8 cellular contexts compared by ENCODE assay signal in genomic region chr12:70849265-70849960, GRCh38.
DNase-seq lines count a peak whose midpoint lies in the region; ATAC-seq and TF ChIP-seq lines count a peak whose summit lies in the region.

No MANE protein-coding gene starts in this region.

- intact Hi-C loops in ascending aorta (cut with DNase I), result loop anchor here (1.0 kb wide), 1 partner anchor 116 kb away; no protein-coding TSS in a partner anchor

- peak; percentile 42; the same call in 1 of the 2 replicates for TF ChIP-seq CTCF in BJ (IDR thresholded peaks at IDR 0.05; ENCODE audit: insufficient read depth, low read depth, low read length)
- TF ChIP-seq CTCF in HEK293 (tag by site-specific recombination; IDR thresholded peaks at IDR 0.05), result no peak
- TF ChIP-seq CTCF in ascending aorta (IDR thresholded peaks at IDR 0.05), result peak in 2 of 3 experiments; percentile 26 to 39
- peak; percentile 32 for TF ChIP-seq CTCF in liver (IDR thresholded peaks at IDR 0.05; ENCODE audit: low read depth, low read length, missing input control)

- no peak overlapping the region for H3K9ac ChIP-seq in liver (ENCODE audit: low read depth in 1 of 2, low read length in 2 of 2)

- no peak overlapping the region for H3K27ac ChIP-seq in HEK293 (ENCODE audit: extremely low read depth, low read depth, low read length)
- H3K27ac ChIP-seq in ascending aorta, result no peak overlapping the region
- H3K27ac ChIP-seq in liver (ENCODE audit: low read depth in 1 of 2, low read length in 2 of 2), result no peak overlapping the region
- H3K27ac ChIP-seq in effector memory CD4-positive, alpha-beta T cell (ENCODE audit: insufficient read depth, low read length, poor library complexity, severe bottlenecking), result no peak overlapping the region

- H3K9me3 ChIP-seq in HEK293 (ENCODE audit: control insufficient read depth, insufficient read depth, low read depth, low read length) (no peaks in the 10 kb centered on the region), ascending aorta (no peaks in the 10 kb centered on the region), liver (ENCODE audit: control insufficient read depth in 4 of 4, low read length in 3 of 4) (no peaks in the 10 kb centered on the region)
- H3K9me3 ChIP-seq in effector memory CD4-positive, alpha-beta T cell (ENCODE audit: control insufficient read depth, low read length), result no peaks in the 10 kb centered on the region

- TF ChIP-seq RAD21 in liver (IDR thresholded peaks at IDR 0.05), result peak; percentile 63 to 71

- 44% methylated on average over 3 of the region's 3 CpGs for WGBS in liver

- ATAC-seq in GM19452 (IDR thresholded peaks at IDR 0.05; ENCODE audit: unreplicated experiment) (no peak), HG03457 (IDR thresholded peaks at IDR 0.05; ENCODE audit: unreplicated experiment) (no peak), GM21526 (IDR thresholded peaks at IDR 0.05; ENCODE audit: low FRiP score, unreplicated experiment) (no peak)

- CTCF ChIA-PET in BJ (lab: Yijun Ruan, JAX), result interaction anchor here (0.6 to 2.7 kb wide), 10 partner anchors 9 to 1026 kb away, joined by 3 to 25 read pairs (median 4); no protein-coding TSS in a partner anchor
- CTCF ChIA-PET in HEK293 (lab: Yijun Ruan, JAX), result interaction anchor here (0.6 to 2.6 kb wide), 26 partner anchors 9 to 1819 kb away, joined by 3 to 12 read pairs (median 3); no protein-coding TSS in a partner anchor

- no peaks in the 10 kb centered on the region for H3K27me3 ChIP-seq in BJ (ENCODE audit: control insufficient read depth, insufficient read depth, low read length)
- no peaks in the 10 kb centered on the region for H3K27me3 ChIP-seq in ascending aorta
- no peaks in the 10 kb centered on the region for H3K27me3 ChIP-seq in liver (ENCODE audit: control insufficient read depth in 4 of 4, insufficient read depth in 4 of 4, low read length in 3 of 4)
- H3K27me3 ChIP-seq in effector memory CD4-positive, alpha-beta T cell (replicated peaks; ENCODE audit: control insufficient read depth, insufficient read depth, low read length, poor library complexity, severe bottlenecking), result no peaks in the 10 kb centered on the region

- DNase-seq in BJ (ENCODE audit: low read depth), result no peak
- no peak for DNase-seq in ascending aorta (ENCODE audit: low spot score in 2 of 2)
- DNase-seq in effector memory CD4-positive, alpha-beta T cell, result no peak

- no peaks in the 10 kb centered on the region for H3K36me3 ChIP-seq in BJ (ENCODE audit: control insufficient read depth, insufficient read depth, low read length)
- no peaks in the 10 kb centered on the region for H3K36me3 ChIP-seq in HEK293 (ENCODE audit: control insufficient read depth in 2 of 2, insufficient read depth in 1 of 2, low read length in 2 of 2)
- H3K36me3 ChIP-seq in ascending aorta, result no peaks in the 10 kb centered on the region
- no peaks in the 10 kb centered on the region for H3K36me3 ChIP-seq in liver (ENCODE audit: control insufficient read depth in 4 of 4, insufficient read depth in 3 of 4, low read depth in 1 of 4, low read length in 3 of 4)
- no peaks in the 10 kb centered on the region for H3K36me3 ChIP-seq in effector memory CD4-positive, alpha-beta T cell (ENCODE audit: control insufficient read depth, insufficient read depth, low read length)

- H3K4me3 ChIP-seq in BJ (ENCODE audit: low read depth, low read length), result no peak overlapping the region
- no peak overlapping the region for H3K4me3 ChIP-seq in HEK293 (ENCODE audit: low read depth, low read length)
- H3K4me3 ChIP-seq in ascending aorta, result no peak overlapping the region
- no peak overlapping the region for H3K4me3 ChIP-seq in liver (ENCODE audit: low read depth in 1 of 3, low read length in 3 of 3)
- H3K4me3 ChIP-seq in effector memory CD4-positive, alpha-beta T cell (ENCODE audit: insufficient read depth, low read depth, low read length, poor library complexity, severe bottlenecking), result no peak overlapping the region

- POLR2A ChIA-PET in BJ (lab: Charles Lee) (no interaction called here), HEK293 (lab: Yijun Ruan, JAX) (no interaction called here)

- H3K4me1 ChIP-seq in HEK293 (ENCODE audit: control insufficient read depth, insufficient read depth, low read length) (no peaks in the 10 kb centered on the region), ascending aorta (peaks cover 0 to 2% of the 10 kb centered on the region in 2 donors), liver (ENCODE audit: control insufficient read depth in 4 of 4, insufficient read depth in 4 of 4, low read length in 3 of 4) (peaks cover 4 to 16% (median 7%) of the 10 kb centered on the region in 4 donors)
- H3K4me1 ChIP-seq in effector memory CD4-positive, alpha-beta T cell (ENCODE audit: control insufficient read depth, insufficient read depth, low read length, poor library complexity, severe bottlenecking), result no peaks in the 10 kb centered on the region

TF ChIP-seq in HEK293, 187 proteins besides CTCF, POLR2A, EP300 and RAD21:
- TF ChIP-seq ZFP69B (tag by site-specific recombination; IDR thresholded peaks at IDR 0.05) (no peak), ZNF654 (tag by site-specific recombination; IDR thresholded peaks at IDR 0.05; ENCODE audit: low read depth) (peak; percentile 33), ZNF747 (tag by site-specific recombination; IDR thresholded peaks at IDR 0.05) (no peak)

TF ChIP-seq in liver, 16 proteins besides CTCF, POLR2A, EP300 and RAD21:
- no peak for TF ChIP-seq MAX (IDR thresholded peaks at IDR 0.05)
- no peak for TF ChIP-seq ATF3 (IDR thresholded peaks at IDR 0.05)
- no peak for TF ChIP-seq HNF4A (conservative IDR thresholded peaks at IDR 0.05)
